ENCODE assay signal across 10 cellular contexts in the genomic region with DNA sequence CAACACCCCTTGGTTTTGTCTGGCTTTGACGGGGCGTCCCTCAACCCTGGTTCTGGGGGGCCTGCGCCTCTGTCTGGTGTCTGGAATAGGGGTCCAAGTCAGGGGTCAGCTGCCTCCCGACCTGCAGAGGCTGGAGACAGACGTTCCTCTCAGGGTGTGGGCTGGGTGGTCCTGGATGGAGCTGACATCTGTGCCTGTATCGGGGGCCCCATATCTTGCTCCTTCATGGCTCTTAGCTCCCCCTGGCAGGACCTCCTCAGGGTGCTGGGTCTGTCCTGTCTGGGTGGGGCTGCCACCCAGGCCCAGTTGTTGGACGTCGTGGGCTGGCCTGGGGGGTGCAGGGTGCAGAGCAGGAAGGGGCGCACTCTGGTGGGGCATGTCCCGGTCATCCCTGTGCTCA.
DNase-seq lines count a peak whose midpoint lies in the region; ATAC-seq and TF ChIP-seq lines count a peak whose summit lies in the region.
"Had no signal": no experiment of that assay in that cellular context is flagged by ENCODE, and none has a peak within 500 bp of the region (broad histone marks: within the 10 kb centered on the region; RNA-seq: fewer than 3 reads in every experiment).

No MANE protein-coding gene starts in this region.

- POLR2A ChIA-PET in WTC11 (lab: Charles Lee), result no interaction called here

- H3K36me3 Mint-ChIP-seq in WTC11 (peaks cover 48% of the 10 kb centered on the region), naive B cell (no peaks in the 10 kb centered on the region)

- H3K4me3 Mint-ChIP-seq in WTC11 (no peak overlapping the region), naive B cell (peak overlapping the region; percentile 44 to 83 (median 78))
- H3K4me3 Mint-ChIP-seq: CD4-positive, alpha-beta T cell; H9 had no signal

- H3K4me1 Mint-ChIP-seq in WTC11 (no peaks in the 10 kb centered on the region), naive B cell (peaks cover 0 to 3% (median 0%) of the 10 kb centered on the region in 3 donors)
- H3K4me1 Mint-ChIP-seq: H9 had no signal

- TF ChIP-seq CTCF in WTC11 (IDR thresholded peaks at IDR 0.05), result no peak

- peak; percentile 2 for DNase-seq in WTC11 (ENCODE audit: low spot score)
- DNase-seq in naive B cell, result no peak
- DNase-seq in NCI-H1105 treated with DMSO at 0.1 percent for 48 hours (lab: John Stamatoyannopoulos, UW), result no peak
- no peak for DNase-seq in midbrain (lab: John Stamatoyannopoulos, UW)
- DNase-seq: Caco-2; CD4-positive, alpha-beta T cell; GOT3; H9 had no signal

- H3K27me3 Mint-ChIP-seq in WTC11 (ENCODE audit: low read depth) (peaks cover 4% of the 10 kb centered on the region; the same call in 1 of the 2 replicates), naive B cell (no peaks in the 10 kb centered on the region)

- CTCF ChIA-PET in WTC11 (lab: Charles Lee), result no interaction called here

- H3K9me3 Mint-ChIP-seq in WTC11 (peaks cover 30% of the 10 kb centered on the region), naive B cell (no peaks in the 10 kb centered on the region)
- H3K9me3 Mint-ChIP-seq: CD4-positive, alpha-beta T cell had no signal

- H3K27ac Mint-ChIP-seq in WTC11 (no peak overlapping the region), naive B cell (no peak overlapping the region)
- H3K27ac Mint-ChIP-seq: CD4-positive, alpha-beta T cell; H9 had no signal

- H3K4me3 ChIP-seq in GM08714 (ENCODE audit: low read length), result peak overlapping the region; percentile 47; the same call in 1 of the 2 replicates

- no peak for ATAC-seq in WTC11
- ATAC-seq in naive B cell (ENCODE audit: low read depth in 2 of 2), result no peak
- ATAC-seq in HG03469 (IDR thresholded peaks at IDR 0.05; ENCODE audit: unreplicated experiment), result no peak

TF ChIP-seq in WTC11, 78 proteins besides CTCF, POLR2A, EP300 and RAD21 (continues in another document):
- no peak for TF ChIP-seq ZNF121 (CRISPR knock-in tag; IDR thresholded peaks at IDR 0.05)
- TF ChIP-seq TEAD4 (CRISPR knock-in tag; IDR thresholded peaks at IDR 0.05), result no peak
- TF ChIP-seq ATF2 (CRISPR knock-in tag; IDR thresholded peaks at IDR 0.05; ENCODE audit: borderline replicate concordance, low read depth), result no peak
- TF ChIP-seq ZNF423 (CRISPR knock-in tag; IDR thresholded peaks at IDR 0.05), result no peak
- TF ChIP-seq ZNF416 (CRISPR knock-in tag; IDR thresholded peaks at IDR 0.05), result no peak
- no peak for TF ChIP-seq ZNF532 (CRISPR knock-in tag; IDR thresholded peaks at IDR 0.05; ENCODE audit: borderline replicate concordance)
- TF ChIP-seq SMAD3 (CRISPR knock-in tag; IDR thresholded peaks at IDR 0.05; ENCODE audit: borderline replicate concordance), result no peak
- TF ChIP-seq, protein P1, sequence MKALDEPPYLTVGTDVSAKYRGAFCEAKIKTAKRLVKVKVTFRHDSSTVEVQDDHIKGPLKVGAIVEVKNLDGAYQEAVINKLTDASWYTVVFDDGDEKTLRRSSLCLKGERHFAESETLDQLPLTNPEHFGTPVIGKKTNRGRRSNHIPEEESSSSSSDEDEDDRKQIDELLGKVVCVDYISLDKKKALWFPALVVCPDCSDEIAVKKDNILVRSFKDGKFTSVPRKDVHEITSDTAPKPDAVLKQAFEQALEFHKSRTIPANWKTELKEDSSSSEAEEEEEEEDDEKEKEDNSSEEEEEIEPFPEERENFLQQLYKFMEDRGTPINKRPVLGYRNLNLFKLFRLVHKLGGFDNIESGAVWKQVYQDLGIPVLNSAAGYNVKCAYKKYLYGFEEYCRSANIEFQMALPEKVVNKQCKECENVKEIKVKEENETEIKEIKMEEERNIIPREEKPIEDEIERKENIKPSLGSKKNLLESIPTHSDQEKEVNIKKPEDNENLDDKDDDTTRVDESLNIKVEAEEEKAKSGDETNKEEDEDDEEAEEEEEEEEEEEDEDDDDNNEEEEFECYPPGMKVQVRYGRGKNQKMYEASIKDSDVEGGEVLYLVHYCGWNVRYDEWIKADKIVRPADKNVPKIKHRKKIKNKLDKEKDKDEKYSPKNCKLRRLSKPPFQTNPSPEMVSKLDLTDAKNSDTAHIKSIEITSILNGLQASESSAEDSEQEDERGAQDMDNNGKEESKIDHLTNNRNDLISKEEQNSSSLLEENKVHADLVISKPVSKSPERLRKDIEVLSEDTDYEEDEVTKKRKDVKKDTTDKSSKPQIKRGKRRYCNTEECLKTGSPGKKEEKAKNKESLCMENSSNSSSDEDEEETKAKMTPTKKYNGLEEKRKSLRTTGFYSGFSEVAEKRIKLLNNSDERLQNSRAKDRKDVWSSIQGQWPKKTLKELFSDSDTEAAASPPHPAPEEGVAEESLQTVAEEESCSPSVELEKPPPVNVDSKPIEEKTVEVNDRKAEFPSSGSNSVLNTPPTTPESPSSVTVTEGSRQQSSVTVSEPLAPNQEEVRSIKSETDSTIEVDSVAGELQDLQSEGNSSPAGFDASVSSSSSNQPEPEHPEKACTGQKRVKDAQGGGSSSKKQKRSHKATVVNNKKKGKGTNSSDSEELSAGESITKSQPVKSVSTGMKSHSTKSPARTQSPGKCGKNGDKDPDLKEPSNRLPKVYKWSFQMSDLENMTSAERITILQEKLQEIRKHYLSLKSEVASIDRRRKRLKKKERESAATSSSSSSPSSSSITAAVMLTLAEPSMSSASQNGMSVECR (CRISPR knock-in tag; IDR thresholded peaks at IDR 0.05; ENCODE audit: borderline replicate concordance), result no peak
- no peak for TF ChIP-seq ZNF263 (CRISPR knock-in tag; IDR thresholded peaks at IDR 0.05; ENCODE audit: low read depth)
- TF ChIP-seq IRF1 (CRISPR knock-in tag; IDR thresholded peaks at IDR 0.05), result no peak
- TF ChIP-seq ZNF232 (CRISPR knock-in tag; IDR thresholded peaks at IDR 0.05), result no peak
- no peak for TF ChIP-seq TP53 (CRISPR knock-in tag; IDR thresholded peaks at IDR 0.05)
- TF ChIP-seq ATF6 (CRISPR knock-in tag; IDR thresholded peaks at IDR 0.05), result no peak
- no peak for TF ChIP-seq SMAD4 (CRISPR knock-in tag; IDR thresholded peaks at IDR 0.05)
